ENCODE assay signal across 1 cellular context in the genomic region with DNA sequence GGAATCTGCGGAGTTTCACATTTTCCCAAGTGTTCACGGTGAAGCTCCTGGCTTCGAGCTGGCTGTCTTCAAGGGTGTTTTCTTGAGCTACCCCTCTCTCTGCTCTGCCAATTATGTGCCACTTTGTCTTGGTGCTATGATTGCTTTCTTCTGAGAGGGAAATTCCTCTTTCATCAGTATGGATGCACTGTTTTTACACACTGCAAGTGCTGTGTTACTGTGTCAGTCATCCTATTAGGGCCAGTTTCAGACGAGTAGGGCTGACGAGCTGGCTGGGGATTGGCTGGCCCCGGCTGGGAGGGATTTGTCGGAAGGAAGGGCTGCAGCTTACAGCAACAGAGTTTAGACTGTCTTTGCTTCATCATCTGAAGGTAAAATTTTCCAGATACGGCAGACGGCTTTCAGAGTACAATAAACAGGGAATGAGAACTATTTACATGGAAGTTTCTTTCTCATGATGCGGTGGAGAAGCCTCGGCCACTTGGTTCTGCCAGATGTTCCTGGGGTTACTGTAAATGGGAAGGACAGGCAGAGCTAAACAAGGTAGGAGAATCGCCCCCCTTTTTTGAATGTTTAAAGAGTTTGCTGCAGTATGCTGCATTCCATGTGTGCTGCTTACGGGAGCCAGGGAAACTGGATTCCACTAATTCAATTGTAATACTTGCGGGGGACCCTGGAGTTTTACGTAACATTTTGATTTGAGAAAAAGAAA.
TF ChIP-seq lines count a peak whose summit lies in the region.

A gene with protein sequence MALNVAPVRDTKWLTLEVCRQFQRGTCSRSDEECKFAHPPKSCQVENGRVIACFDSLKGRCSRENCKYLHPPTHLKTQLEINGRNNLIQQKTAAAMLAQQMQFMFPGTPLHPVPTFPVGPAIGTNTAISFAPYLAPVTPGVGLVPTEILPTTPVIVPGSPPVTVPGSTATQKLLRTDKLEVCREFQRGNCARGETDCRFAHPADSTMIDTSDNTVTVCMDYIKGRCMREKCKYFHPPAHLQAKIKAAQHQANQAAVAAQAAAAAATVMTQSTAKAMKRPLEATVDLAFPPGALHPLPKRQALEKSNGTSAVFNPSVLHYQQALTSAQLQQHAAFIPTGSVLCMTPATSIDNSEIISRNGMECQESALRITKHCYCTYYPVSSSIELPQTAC (plus strand): TSS at position 345 of the 712 bp plus-strand sequence. CDS start 53,903 bp downstream, outside the sequence.

TF ChIP-seq in WTC11, 78 proteins besides CTCF, POLR2A, EP300 and RAD21 (continued from another document):
- TF ChIP-seq, protein P1, sequence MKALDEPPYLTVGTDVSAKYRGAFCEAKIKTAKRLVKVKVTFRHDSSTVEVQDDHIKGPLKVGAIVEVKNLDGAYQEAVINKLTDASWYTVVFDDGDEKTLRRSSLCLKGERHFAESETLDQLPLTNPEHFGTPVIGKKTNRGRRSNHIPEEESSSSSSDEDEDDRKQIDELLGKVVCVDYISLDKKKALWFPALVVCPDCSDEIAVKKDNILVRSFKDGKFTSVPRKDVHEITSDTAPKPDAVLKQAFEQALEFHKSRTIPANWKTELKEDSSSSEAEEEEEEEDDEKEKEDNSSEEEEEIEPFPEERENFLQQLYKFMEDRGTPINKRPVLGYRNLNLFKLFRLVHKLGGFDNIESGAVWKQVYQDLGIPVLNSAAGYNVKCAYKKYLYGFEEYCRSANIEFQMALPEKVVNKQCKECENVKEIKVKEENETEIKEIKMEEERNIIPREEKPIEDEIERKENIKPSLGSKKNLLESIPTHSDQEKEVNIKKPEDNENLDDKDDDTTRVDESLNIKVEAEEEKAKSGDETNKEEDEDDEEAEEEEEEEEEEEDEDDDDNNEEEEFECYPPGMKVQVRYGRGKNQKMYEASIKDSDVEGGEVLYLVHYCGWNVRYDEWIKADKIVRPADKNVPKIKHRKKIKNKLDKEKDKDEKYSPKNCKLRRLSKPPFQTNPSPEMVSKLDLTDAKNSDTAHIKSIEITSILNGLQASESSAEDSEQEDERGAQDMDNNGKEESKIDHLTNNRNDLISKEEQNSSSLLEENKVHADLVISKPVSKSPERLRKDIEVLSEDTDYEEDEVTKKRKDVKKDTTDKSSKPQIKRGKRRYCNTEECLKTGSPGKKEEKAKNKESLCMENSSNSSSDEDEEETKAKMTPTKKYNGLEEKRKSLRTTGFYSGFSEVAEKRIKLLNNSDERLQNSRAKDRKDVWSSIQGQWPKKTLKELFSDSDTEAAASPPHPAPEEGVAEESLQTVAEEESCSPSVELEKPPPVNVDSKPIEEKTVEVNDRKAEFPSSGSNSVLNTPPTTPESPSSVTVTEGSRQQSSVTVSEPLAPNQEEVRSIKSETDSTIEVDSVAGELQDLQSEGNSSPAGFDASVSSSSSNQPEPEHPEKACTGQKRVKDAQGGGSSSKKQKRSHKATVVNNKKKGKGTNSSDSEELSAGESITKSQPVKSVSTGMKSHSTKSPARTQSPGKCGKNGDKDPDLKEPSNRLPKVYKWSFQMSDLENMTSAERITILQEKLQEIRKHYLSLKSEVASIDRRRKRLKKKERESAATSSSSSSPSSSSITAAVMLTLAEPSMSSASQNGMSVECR (CRISPR knock-in tag; IDR thresholded peaks at IDR 0.05; ENCODE audit: borderline replicate concordance), result no peak
- TF ChIP-seq, protein P2, sequence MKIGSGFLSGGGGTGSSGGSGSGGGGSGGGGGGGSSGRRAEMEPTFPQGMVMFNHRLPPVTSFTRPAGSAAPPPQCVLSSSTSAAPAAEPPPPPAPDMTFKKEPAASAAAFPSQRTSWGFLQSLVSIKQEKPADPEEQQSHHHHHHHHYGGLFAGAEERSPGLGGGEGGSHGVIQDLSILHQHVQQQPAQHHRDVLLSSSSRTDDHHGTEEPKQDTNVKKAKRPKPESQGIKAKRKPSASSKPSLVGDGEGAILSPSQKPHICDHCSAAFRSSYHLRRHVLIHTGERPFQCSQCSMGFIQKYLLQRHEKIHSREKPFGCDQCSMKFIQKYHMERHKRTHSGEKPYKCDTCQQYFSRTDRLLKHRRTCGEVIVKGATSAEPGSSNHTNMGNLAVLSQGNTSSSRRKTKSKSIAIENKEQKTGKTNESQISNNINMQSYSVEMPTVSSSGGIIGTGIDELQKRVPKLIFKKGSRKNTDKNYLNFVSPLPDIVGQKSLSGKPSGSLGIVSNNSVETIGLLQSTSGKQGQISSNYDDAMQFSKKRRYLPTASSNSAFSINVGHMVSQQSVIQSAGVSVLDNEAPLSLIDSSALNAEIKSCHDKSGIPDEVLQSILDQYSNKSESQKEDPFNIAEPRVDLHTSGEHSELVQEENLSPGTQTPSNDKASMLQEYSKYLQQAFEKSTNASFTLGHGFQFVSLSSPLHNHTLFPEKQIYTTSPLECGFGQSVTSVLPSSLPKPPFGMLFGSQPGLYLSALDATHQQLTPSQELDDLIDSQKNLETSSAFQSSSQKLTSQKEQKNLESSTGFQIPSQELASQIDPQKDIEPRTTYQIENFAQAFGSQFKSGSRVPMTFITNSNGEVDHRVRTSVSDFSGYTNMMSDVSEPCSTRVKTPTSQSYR (CRISPR knock-in tag; IDR thresholded peaks at IDR 0.05), result no peak
- TF ChIP-seq, protein P3, sequence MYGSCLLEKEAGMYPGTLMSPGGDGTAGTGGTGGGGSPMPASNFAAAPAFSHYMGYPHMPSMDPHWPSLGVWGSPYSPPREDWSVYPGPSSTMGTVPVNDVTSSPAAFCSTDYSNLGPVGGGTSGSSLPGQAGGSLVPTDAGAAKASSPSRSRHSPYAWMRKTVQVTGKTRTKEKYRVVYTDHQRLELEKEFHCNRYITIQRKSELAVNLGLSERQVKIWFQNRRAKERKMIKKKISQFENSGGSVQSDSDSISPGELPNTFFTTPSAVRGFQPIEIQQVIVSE (CRISPR knock-in tag; IDR thresholded peaks at IDR 0.05; ENCODE audit: borderline replicate concordance), result no peak
- TF ChIP-seq, protein P4, sequence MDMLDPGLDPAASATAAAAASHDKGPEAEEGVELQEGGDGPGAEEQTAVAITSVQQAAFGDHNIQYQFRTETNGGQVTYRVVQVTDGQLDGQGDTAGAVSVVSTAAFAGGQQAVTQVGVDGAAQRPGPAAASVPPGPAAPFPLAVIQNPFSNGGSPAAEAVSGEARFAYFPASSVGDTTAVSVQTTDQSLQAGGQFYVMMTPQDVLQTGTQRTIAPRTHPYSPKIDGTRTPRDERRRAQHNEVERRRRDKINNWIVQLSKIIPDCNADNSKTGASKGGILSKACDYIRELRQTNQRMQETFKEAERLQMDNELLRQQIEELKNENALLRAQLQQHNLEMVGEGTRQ (CRISPR knock-in tag; IDR thresholded peaks at IDR 0.05), result no peak
TF ChIP-seq in WTC11: peak in this region for 0.
